ENCODE assay signal across 23 cellular contexts in genomic region chr19:52710538-52710937, GRCh38.
"Had no signal": no experiment of that assay in that cellular context is flagged by ENCODE, and none has a peak within 500 bp of the region (broad histone marks: within the 10 kb centered on the region; RNA-seq: fewer than 3 reads in every experiment).

No MANE protein-coding gene starts in this region.

- H3K27me3 ChIP-seq: colonic mucosa, dorsolateral prefrontal cortex, esophagus muscularis mucosa, esophagus squamous epithelium, foreskin keratinocyte, gastrocnemius medialis, heart left ventricle, heart right ventricle had no signal

- H3K4me3 ChIP-seq: colonic mucosa, coronary artery, dorsolateral prefrontal cortex, esophagus muscularis mucosa, esophagus squamous epithelium, gastrocnemius medialis, heart left ventricle, heart right ventricle had no signal

- DNase-seq: colonic mucosa; cortex of kidney; dermis blood vessel endothelial cell; dorsolateral prefrontal cortex; effector CD4-positive, alpha-beta T cell; effector CD8-positive, alpha-beta T cell; effector memory CD4-positive, alpha-beta T cell; effector memory CD8-positive, alpha-beta T cell; endodermal cell; erythroblast; esophagus squamous epithelium; foreskin fibroblast; foreskin keratinocyte; foreskin melanocyte; gastrocnemius medialis; glutamatergic neuron; head of caudate nucleus; heart left ventricle; heart right ventricle had no signal

- H3K4me1 ChIP-seq: colonic mucosa, esophagus muscularis mucosa, esophagus squamous epithelium, gastrocnemius medialis, heart right ventricle had no signal

- H3K27ac ChIP-seq: colonic mucosa, coronary artery, dorsolateral prefrontal cortex, epithelial cell of prostate, esophagus muscularis mucosa, esophagus squamous epithelium, foreskin keratinocyte, gastrocnemius medialis, heart left ventricle, heart right ventricle had no signal

- ATAC-seq: effector memory CD8-positive, alpha-beta T cell; esophagus mucosa; foreskin keratinocyte; gastrocnemius medialis; heart left ventricle; heart right ventricle had no signal

- H3K9me3 ChIP-seq: colonic mucosa had no signal
